ENCODE assay signal across 1 cellular context in genomic region chr1:31701137-31701736, GRCh38.
TF ChIP-seq lines count a peak whose summit lies in the region.

No MANE protein-coding gene starts in this region.

TF ChIP-seq in HepG2, 621 proteins besides CTCF, POLR2A, EP300 and RAD21 (continued from another document and continues in another):
- TF ChIP-seq ZNF513 (CRISPR knock-in tag; conservative IDR thresholded peaks at IDR 0.05): no peak
- peak; percentile 37; the same call in 1 of the 2 replicates for TF ChIP-seq TFDP2 (CRISPR knock-in tag; IDR thresholded peaks at IDR 0.05)
- TF ChIP-seq ZNF260 (CRISPR knock-in tag; IDR thresholded peaks at IDR 0.05; ENCODE audit: borderline replicate concordance, low read depth): no peak
- TF ChIP-seq CBFB (CRISPR knock-in tag; IDR thresholded peaks at IDR 0.05): peak; percentile 52; the same call in 1 of the 2 replicates
- TF ChIP-seq KDM1A (CRISPR knock-in tag; IDR thresholded peaks at IDR 0.05): peak; percentile 84
- TF ChIP-seq IRF9 (CRISPR knock-in tag; IDR thresholded peaks at IDR 0.05; ENCODE audit: borderline replicate concordance): peak; percentile 33; the same call in 1 of the 2 replicates
- TF ChIP-seq SALL1 (CRISPR knock-in tag; IDR thresholded peaks at IDR 0.05): peak; percentile 94
- TF ChIP-seq ZNF607 (CRISPR knock-in tag; IDR thresholded peaks at IDR 0.05; ENCODE audit: borderline replicate concordance): peak; percentile 69; the same call in 1 of the 2 replicates
- TF ChIP-seq PHF21A (CRISPR knock-in tag; IDR thresholded peaks at IDR 0.05): peak; percentile 88
- peak; percentile 45; the same call in 1 of the 2 replicates for TF ChIP-seq ZBTB3 (CRISPR knock-in tag; IDR thresholded peaks at IDR 0.05; ENCODE audit: borderline replicate concordance, low read depth)
- 0 out of 2 replicates have a peak, but pooled peaks have one; percentile 17 for TF ChIP-seq SSRP1 (CRISPR knock-in tag; IDR thresholded peaks at IDR 0.05)
- no peak for TF ChIP-seq NFRKB (IDR thresholded peaks at IDR 0.05)
- TF ChIP-seq ZNF761 (CRISPR knock-in tag; conservative IDR thresholded peaks at IDR 0.05): 0 out of 2 replicates have a peak, but pooled peaks have one; percentile 51
- TF ChIP-seq ELK4 (CRISPR knock-in tag; IDR thresholded peaks at IDR 0.05; ENCODE audit: borderline replicate concordance): no peak
- no peak for TF ChIP-seq ZNF274 (CRISPR knock-in tag; IDR thresholded peaks at IDR 0.05)
- peak; percentile 79 for TF ChIP-seq HOXA3 (CRISPR knock-in tag; IDR thresholded peaks at IDR 0.05)
- peak; percentile 53 for TF ChIP-seq ZBTB33 (CRISPR knock-in tag; IDR thresholded peaks at IDR 0.05)
- 0 out of 2 replicates have a peak, but pooled peaks have one; percentile 31 for TF ChIP-seq ZNF503 (CRISPR knock-in tag; IDR thresholded peaks at IDR 0.05)
- no peak for TF ChIP-seq THYN1 (CRISPR knock-in tag; IDR thresholded peaks at IDR 0.05; ENCODE audit: borderline replicate concordance, low read depth)
- TF ChIP-seq SNAPC5 (CRISPR knock-in tag; IDR thresholded peaks at IDR 0.05; ENCODE audit: borderline replicate concordance): no peak
- TF ChIP-seq SAFB2 (CRISPR knock-in tag; IDR thresholded peaks at IDR 0.05; ENCODE audit: borderline replicate concordance, low read depth): no peak
- TF ChIP-seq ZBTB49 (CRISPR knock-in tag; IDR thresholded peaks at IDR 0.05; ENCODE audit: borderline replicate concordance): no peak
- TF ChIP-seq MTA3 (CRISPR knock-in tag; IDR thresholded peaks at IDR 0.05): no peak
- TF ChIP-seq ZNF205 (CRISPR knock-in tag; IDR thresholded peaks at IDR 0.05): peak; percentile 77
- peak; percentile 75; the same call in 1 of the 2 replicates for TF ChIP-seq MIER3 (CRISPR knock-in tag; IDR thresholded peaks at IDR 0.05; ENCODE audit: borderline replicate concordance)
- TF ChIP-seq ZNF235 (CRISPR knock-in tag; IDR thresholded peaks at IDR 0.05; ENCODE audit: borderline replicate concordance): no peak
- 0 out of 2 replicates have a peak, but pooled peaks have one; percentile 37 for TF ChIP-seq ARNT2 (CRISPR knock-in tag; IDR thresholded peaks at IDR 0.05; ENCODE audit: low read depth)
- peak; percentile 100 for TF ChIP-seq JUND (CRISPR knock-in tag; IDR thresholded peaks at IDR 0.05)
- peak; percentile 35 for TF ChIP-seq YY1 (IDR thresholded peaks at IDR 0.05; ENCODE audit: insufficient read depth, insufficient replicate concordance, low read depth, low read length)
- peak; percentile 80; the same call in 1 of the 2 replicates for TF ChIP-seq MYPOP (CRISPR knock-in tag; IDR thresholded peaks at IDR 0.05)
- no peak for TF ChIP-seq FIP1L1 (IDR thresholded peaks at IDR 0.05; ENCODE audit: borderline replicate concordance, insufficient read depth, low read depth, low read length)
- TF ChIP-seq ZNF282 (IDR thresholded peaks at IDR 0.05; ENCODE audit: partially characterized antibody): no peak
- no peak for TF ChIP-seq SETDB1 (CRISPR knock-in tag; IDR thresholded peaks at IDR 0.05; ENCODE audit: borderline replicate concordance)
- no peak for TF ChIP-seq ZKSCAN5 (CRISPR knock-in tag; IDR thresholded peaks at IDR 0.05)
- TF ChIP-seq ZNF703 (CRISPR knock-in tag; IDR thresholded peaks at IDR 0.05; ENCODE audit: borderline replicate concordance): no peak
- no peak for TF ChIP-seq ZBTB46 (CRISPR knock-in tag; IDR thresholded peaks at IDR 0.05; ENCODE audit: borderline replicate concordance)
- peak; percentile 75; the same call in 1 of the 2 replicates for TF ChIP-seq ISL2 (CRISPR knock-in tag; IDR thresholded peaks at IDR 0.05)
- TF ChIP-seq CBX1 (IDR thresholded peaks at IDR 0.05; ENCODE audit: low read depth): peak; percentile 50
- peak; percentile 95 for TF ChIP-seq GATAD2A (CRISPR knock-in tag; IDR thresholded peaks at IDR 0.05)
- peak; percentile 82 for TF ChIP-seq FOXA3 (CRISPR knock-in tag; IDR thresholded peaks at IDR 0.05)
- TF ChIP-seq SNAPC2 (CRISPR knock-in tag; IDR thresholded peaks at IDR 0.05): no peak
- no peak; the same call in 1 of the 2 replicates for TF ChIP-seq ZFP82 (CRISPR knock-in tag; IDR thresholded peaks at IDR 0.05; ENCODE audit: borderline replicate concordance)
- peak; percentile 99 for TF ChIP-seq JUN (CRISPR knock-in tag; IDR thresholded peaks at IDR 0.05)
- no peak for TF ChIP-seq ZNF296 (CRISPR knock-in tag; conservative IDR thresholded peaks at IDR 0.05)
- TF ChIP-seq ZNF160 (CRISPR knock-in tag; IDR thresholded peaks at IDR 0.05): no peak
- TF ChIP-seq ETV5 (CRISPR knock-in tag; IDR thresholded peaks at IDR 0.05; ENCODE audit: borderline replicate concordance): peak; percentile 52; the same call in 1 of the 2 replicates
- no peak for TF ChIP-seq CBX5 (CRISPR knock-in tag; IDR thresholded peaks at IDR 0.05; ENCODE audit: borderline replicate concordance)
- 0 out of 2 replicates have a peak, but pooled peaks have one; percentile 12 for TF ChIP-seq MEIS2 (CRISPR knock-in tag; IDR thresholded peaks at IDR 0.05)
- peak; percentile 55; the same call in 1 of the 2 replicates for TF ChIP-seq ZNF431 (CRISPR knock-in tag; IDR thresholded peaks at IDR 0.05; ENCODE audit: borderline replicate concordance, low read depth)
- peak; percentile 87 for TF ChIP-seq ZNF12 (CRISPR knock-in tag; IDR thresholded peaks at IDR 0.05)
- TF ChIP-seq ZNF773 (CRISPR knock-in tag; IDR thresholded peaks at IDR 0.05; ENCODE audit: borderline replicate concordance): no peak
- TF ChIP-seq YEATS4 (CRISPR knock-in tag; IDR thresholded peaks at IDR 0.05; ENCODE audit: borderline replicate concordance): 0 out of 2 replicates have a peak, but pooled peaks have one; percentile 27
- peak; percentile 51; the same call in 1 of the 2 replicates for TF ChIP-seq MEIS1 (CRISPR knock-in tag; IDR thresholded peaks at IDR 0.05; ENCODE audit: borderline replicate concordance)
- 0 out of 2 replicates have a peak, but pooled peaks have one; percentile 29 for TF ChIP-seq ZMYM4 (CRISPR knock-in tag; IDR thresholded peaks at IDR 0.05)
- TF ChIP-seq AHR (CRISPR knock-in tag; IDR thresholded peaks at IDR 0.05): 0 out of 2 replicates have a peak, but pooled peaks have one; percentile 38
- peak; percentile 69 for TF ChIP-seq MEF2D (CRISPR knock-in tag; IDR thresholded peaks at IDR 0.05)
- TF ChIP-seq SOX5 (CRISPR knock-in tag; IDR thresholded peaks at IDR 0.05; ENCODE audit: borderline replicate concordance): peak; percentile 80; the same call in 1 of the 2 replicates
